8 cellular contexts compared by ENCODE assay signal in genomic region chr2:158456309-158457066, GRCh38. TPM values are rescaled to one million over a fixed set of nuclear protein-coding genes. Genes with fewer than 3 reads are reported as not detected.
DNase-seq lines count a peak whose midpoint lies in the region; ATAC-seq and TF ChIP-seq lines count a peak whose summit lies in the region.

TSS of gene CCDC148 (minus strand) at chr2:158456753. CDS start at chr2:158456439, 314 bp downstream.
TSS of gene PKP4 (plus strand) at chr2:158456952. CDS start at chr2:158533185, 76,233 bp downstream.

- H3K9me3 ChIP-seq in SK-N-SH = no peaks in the 10 kb centered on the region
- H3K9me3 ChIP-seq in suprapubic skin = no peaks in the 10 kb centered on the region

- DNase-seq in GM06990 (ENCODE audit: extremely low read depth, insufficient read length) (peak; percentile 91), NCI-H1048 (lab: John Stamatoyannopoulos, UW) (peak; percentile 84), SK-N-SH (peak; percentile 95), glomerular visceral epithelial cell (ENCODE audit: extremely low spot score) (peak; percentile 97), occipital lobe (lab: John Stamatoyannopoulos, UW) (peak; percentile 91), suprapubic skin (ENCODE audit: low spot score in 2 of 2) (peak; percentile 93 to 94)
- peak; percentile 84 to 93 for DNase-seq in activated naive CD4-positive, alpha-beta T cell treated with anti-CD3 and anti-CD28 coated beads, Interleukin-2, amount 50 U/mL, for 72 hours (ENCODE audit: low spot score in 2 of 2)

- no peak for TF ChIP-seq RAD21 in SK-N-SH (IDR thresholded peaks at IDR 0.05; ENCODE audit: low read length)

- TF ChIP-seq POLR2A in suprapubic skin (IDR thresholded peaks at IDR 0.05) = no peak

- WGBS in SK-N-SH (ENCODE audit: low lambda C conversion rate) = 2% methylated on average over 14 of the region's 48 CpGs
- under 1% methylated on average over 13 of the region's 48 CpGs for WGBS in suprapubic skin

- H3K9me3 Mint-ChIP-seq in activated naive CD4-positive, alpha-beta T cell treated with anti-CD3 and anti-CD28 coated beads, Interleukin-2, amount 50 U/mL, for 72 hours = no peaks in the 10 kb centered on the region

- H4K20me1 ChIP-seq in SK-N-SH (ENCODE audit: insufficient read depth) = peaks cover 13% of the 10 kb centered on the region; the same call in 1 of the 2 replicates

- H3K36me3 ChIP-seq in GM06990 (ENCODE audit: control insufficient read depth, insufficient read depth, low read length) = no peaks in the 10 kb centered on the region
- no peaks in the 10 kb centered on the region for H3K36me3 ChIP-seq in SK-N-SH (replicated peaks in 1 of 2; ENCODE audit: control insufficient read depth in 1 of 2, insufficient read depth in 2 of 2, low read length in 1 of 2)
- H3K36me3 ChIP-seq in suprapubic skin = no peaks in the 10 kb centered on the region

- H3K79me2 ChIP-seq in SK-N-SH (ENCODE audit: insufficient read depth) = peaks cover 35% of the 10 kb centered on the region

- CTCF ChIA-PET in SK-N-SH (lab: Yijun Ruan, JAX) = interaction anchor here (0.6 to 7.4 kb wide), 12 partner anchors 10 to 581 kb away, joined by 3 to 61 read pairs (median 4); partner anchors contain the start of gene ACVR1

- peak within 1 kb of the TSS; percentile 97 for H2AFZ ChIP-seq in SK-N-SH (ENCODE audit: low read depth)

- peak within 1 kb of the TSS; percentile 81 for H3K9ac ChIP-seq in SK-N-SH

- TF ChIP-seq CTCF in GM06990 (IDR thresholded peaks at IDR 0.05; ENCODE audit: insufficient read depth, low read length, poor library complexity, severe bottlenecking) (no peak), SK-N-SH (IDR thresholded peaks at IDR 0.05) (0 out of 2 replicates have a peak, but pooled peaks have one; percentile 7), suprapubic skin (IDR thresholded peaks at IDR 0.05) (no peak)

- no peak for TF ChIP-seq EP300 in SK-N-SH (IDR thresholded peaks at IDR 0.05; ENCODE audit: borderline replicate concordance in 1 of 2, low read depth in 1 of 2, low read length in 1 of 2)
- TF ChIP-seq EP300 in suprapubic skin (IDR thresholded peaks at IDR 0.05) = no peak

- H3K9me2 ChIP-seq in SK-N-SH = no peaks in the 10 kb centered on the region

- H3K27me3 ChIP-seq in GM06990 (replicated peaks; ENCODE audit: control insufficient read depth, insufficient read depth, low read length) (peaks cover 1% of the 10 kb centered on the region; the same call in 1 of the 2 replicates), SK-N-SH (ENCODE audit: insufficient read depth) (no peaks in the 10 kb centered on the region), suprapubic skin (no peaks in the 10 kb centered on the region)

- POLR2A ChIA-PET in SK-N-SH (lab: Yijun Ruan, JAX) = interaction anchor here (0.7 kb wide), 1 partner anchor 298 kb away, joined by 4 read pairs; no protein-coding TSS in a partner anchor

- H3F3A ChIP-seq in SK-N-SH (replicated peaks; ENCODE audit: insufficient read depth) = peaks cover 9% of the 10 kb centered on the region

- H3K36me3 Mint-ChIP-seq in activated naive CD4-positive, alpha-beta T cell treated with anti-CD3 and anti-CD28 coated beads, Interleukin-2, amount 50 U/mL, for 72 hours = peaks cover 6% of the 10 kb centered on the region in 2 donors

- H3K4me3 ChIP-seq in GM06990 (replicated peaks; ENCODE audit: low read depth, low read length) = peak within 1 kb of the TSS; percentile 93
- H3K4me3 ChIP-seq in SK-N-SH (ENCODE audit: low read depth in 2 of 2, low read length in 1 of 2) = peak within 1 kb of the TSS; percentile 76 to 77
- H3K4me3 ChIP-seq in suprapubic skin = peak within 1 kb of the TSS; percentile 99

- peak; percentile 94 for ATAC-seq in HG02571 (IDR thresholded peaks at IDR 0.05; ENCODE audit: unreplicated experiment)
- ATAC-seq in activated naive CD4-positive, alpha-beta T cell treated with anti-CD3 and anti-CD28 coated beads, Interleukin-2, amount 50 U/mL, for 72 hours = peak; percentile 93 to 95

- H3K4me1 ChIP-seq in SK-N-SH (ENCODE audit: control insufficient read depth in 1 of 2, insufficient read depth in 2 of 2, low read depth in 1 of 2, low read length in 1 of 2) (peaks cover 15 to 23% of the 10 kb centered on the region in 2 experiments; a peak in 3 of 4 replicates), suprapubic skin (peaks cover 41% of the 10 kb centered on the region)

- peak within 1 kb of the TSS; percentile 84 to 94 for H3K27ac Mint-ChIP-seq in activated naive CD4-positive, alpha-beta T cell treated with anti-CD3 and anti-CD28 coated beads, Interleukin-2, amount 50 U/mL, for 72 hours

- peak within 1 kb of the TSS; percentile 72 to 87 for H3K27ac ChIP-seq in SK-N-SH (ENCODE audit: low read depth in 2 of 2, low read length in 1 of 2)
- H3K27ac ChIP-seq in suprapubic skin = peak within 1 kb of the TSS; percentile 98

- H3K4me2 ChIP-seq in SK-N-SH = peak within 1 kb of the TSS; percentile 88

TF ChIP-seq in SK-N-SH, 30 proteins besides CTCF, POLR2A, EP300 and RAD21:
- no peak for TF ChIP-seq REST (IDR thresholded peaks at IDR 0.05; ENCODE audit: low read depth, low read length)
- peak; percentile 75 for TF ChIP-seq RFX5 (IDR thresholded peaks at IDR 0.05; ENCODE audit: low read length)
- TF ChIP-seq IRF3 (IDR thresholded peaks at IDR 0.05; ENCODE audit: low read depth, low read length) = peak; percentile 54; the same call in 1 of the 2 replicates
- TF ChIP-seq RXRA (IDR thresholded peaks at IDR 0.05; ENCODE audit: borderline replicate concordance, low read depth) = no peak
- TF ChIP-seq ELF1 (IDR thresholded peaks at IDR 0.05) = no peak
- no peak for TF ChIP-seq FOXJ3 (CRISPR knock-in tag; IDR thresholded peaks at IDR 0.05)
- TF ChIP-seq MXI1 (IDR thresholded peaks at IDR 0.05; ENCODE audit: low read depth, low read length) = peak; percentile 51; the same call in 1 of the 2 replicates
- TF ChIP-seq YY1 (IDR thresholded peaks at IDR 0.05; ENCODE audit: low read depth) = no peak
- no peak for TF ChIP-seq USF2 (IDR thresholded peaks at IDR 0.05; ENCODE audit: borderline replicate concordance, low read depth, low read length)
- TF ChIP-seq EZH2phosphoT487 (IDR thresholded peaks at IDR 0.05; ENCODE audit: borderline replicate concordance, low read depth) = no peak
- no peak for TF ChIP-seq SMC3 (IDR thresholded peaks at IDR 0.05; ENCODE audit: low read depth, low read length)
- TF ChIP-seq MEF2A (IDR thresholded peaks at IDR 0.05; ENCODE audit: borderline replicate concordance, low read depth) = no peak
- TF ChIP-seq CHD2 (IDR thresholded peaks at IDR 0.05; ENCODE audit: low read length, partially characterized antibody) = peak; percentile 27

RNA-seq across cellular contexts. Expression of gene CCDC148, which starts in this region (rescaled TPM):
- polyA plus RNA-seq in SK-N-SH (2012; rRNA removed) = 0.18 TPM in 1 of 2 replicates, not detected in the other
- polyA plus RNA-seq in SK-N-SH (2012; cell fraction: cytosol; rRNA removed) = 0.14 and 0.21 TPM in 2 replicates
- polyA plus RNA-seq in SK-N-SH (2012; cell fraction: nucleus; rRNA removed) = 0.08 and 0.46 TPM in 2 replicates
- under 1 TPM in 1 of 2 donors, not detected in 1; 0.08 TPM for total RNA-seq in activated naive CD4-positive, alpha-beta T cell treated with anti-CD3 and anti-CD28 coated beads, Interleukin-2, amount 50 U/mL, for 72 hours
- 25.7 TPM for total RNA-seq in occipital lobe
- total RNA-seq in suprapubic skin = under 1 TPM in 3 of 4 donors, not detected in 1; 0.29 to 0.72 (median 0.42) TPM

RNA-seq across cellular contexts. Expression of gene PKP4, which starts in this region (rescaled TPM):
- 10.9 and 13.8 TPM in 2 replicates for polyA plus RNA-seq in SK-N-SH (2012; rRNA removed)
- polyA plus RNA-seq in SK-N-SH (2012; cell fraction: cytosol; rRNA removed) = 8.1 and 9.4 TPM in 2 replicates
- polyA plus RNA-seq in SK-N-SH (2012; cell fraction: nucleus; rRNA removed) = 25.1 and 36.3 TPM in 2 replicates
- total RNA-seq in activated naive CD4-positive, alpha-beta T cell treated with anti-CD3 and anti-CD28 coated beads, Interleukin-2, amount 50 U/mL, for 72 hours = 10 to 100 TPM; 36.3 to 44.8 TPM
- total RNA-seq in occipital lobe (112 TPM), suprapubic skin (100 to 1,000 TPM in 2 of 4 donors, 10 to 100 TPM in 2; 64.1 to 152 (median 90.2) TPM)

Comparison
In these comparisons a context has a peak if more than half of its experiments do, and no peak if none do; other contexts are left out.
1. Peak in every context shown above with its lines: DNase-seq, ATAC-seq, H3K4me3 ChIP-seq and H3K27ac ChIP-seq.
2. RNA of gene CCDC148 (total RNA-seq): 25.7 TPM in occipital lobe (single experiment); 0.29 to 0.72 TPM in suprapubic skin and 0.08 TPM in activated naive CD4-positive, alpha-beta T cell treated with anti-CD3 and anti-CD28 coated beads, Interleukin-2, amount 50 U/mL, for 72 hours; every median in the first group is over 10 times any median in the second.